In the genomic region with DNA sequence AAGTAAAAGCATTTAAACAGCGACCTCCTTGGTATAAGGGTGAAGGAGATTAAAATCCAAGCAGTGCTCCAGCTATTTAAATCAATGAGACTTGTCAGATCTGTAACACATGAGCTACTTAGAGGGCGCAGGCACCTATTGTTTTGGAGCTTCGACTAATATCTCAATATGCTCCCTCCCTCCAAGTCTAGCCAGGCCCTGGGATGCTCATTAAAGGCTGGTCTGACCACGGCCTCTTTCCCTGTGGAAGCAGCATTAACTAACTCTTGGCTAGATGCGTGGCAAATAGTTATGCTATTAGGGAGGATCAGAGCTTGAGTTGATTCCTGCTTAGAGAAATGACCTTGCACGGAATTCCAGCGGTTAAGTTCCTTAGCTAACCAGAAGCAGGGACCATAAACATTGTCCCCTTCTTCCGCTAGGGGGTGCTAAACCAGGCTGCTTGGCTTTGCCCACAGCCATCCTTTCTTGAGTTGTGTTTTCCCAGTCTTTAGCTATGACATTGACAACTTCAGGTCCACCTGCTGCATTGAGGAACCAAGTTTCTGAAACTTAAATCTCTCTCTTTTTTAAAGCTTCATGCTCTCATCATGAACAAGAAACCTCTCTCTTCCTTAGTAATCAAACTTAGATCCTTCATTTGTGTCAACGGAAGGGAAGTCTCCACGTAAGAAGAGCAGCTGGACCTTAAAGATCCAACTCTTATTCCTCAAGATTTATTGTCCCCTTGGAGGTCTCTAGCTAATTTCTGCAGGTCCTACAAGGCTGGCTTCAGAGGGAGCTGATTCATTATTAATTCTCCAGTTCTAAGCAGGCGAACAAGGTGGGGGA, we compare ENCODE assay signal across 8 cellular contexts.
DNase-seq lines count a peak whose midpoint lies in the region; ATAC-seq and FAIRE-seq lines count a peak whose summit lies in the region.

No MANE protein-coding gene starts in this region.

- H3K27me3 Mint-ChIP-seq in activated naive CD4-positive, alpha-beta T cell treated with anti-CD3 and anti-CD28 coated beads, Interleukin-2, amount 10 ng/mL, durations not matched to agents 7 days and 5 days: no peaks in the 10 kb centered on the region

- H3K9me3 Mint-ChIP-seq in activated naive CD4-positive, alpha-beta T cell treated with anti-CD3 and anti-CD28 coated beads, Interleukin-2, amount 10 ng/mL, durations not matched to agents 7 days and 5 days: no peaks in the 10 kb centered on the region

- H3K27ac Mint-ChIP-seq in activated naive CD4-positive, alpha-beta T cell treated with anti-CD3 and anti-CD28 coated beads, Interleukin-2, amount 10 ng/mL, durations not matched to agents 7 days and 5 days: no peak overlapping the region

- H3K4me3 Mint-ChIP-seq in activated naive CD4-positive, alpha-beta T cell treated with anti-CD3 and anti-CD28 coated beads, Interleukin-2, amount 10 ng/mL, durations not matched to agents 7 days and 5 days: no peak overlapping the region

- H3K36me3 Mint-ChIP-seq in activated naive CD4-positive, alpha-beta T cell treated with anti-CD3 and anti-CD28 coated beads, Interleukin-2, amount 10 ng/mL, durations not matched to agents 7 days and 5 days: no peaks in the 10 kb centered on the region

- DNase-seq in activated naive CD4-positive, alpha-beta T cell treated with anti-CD3 and anti-CD28 coated beads, Interleukin-2, amount 10 ng/mL, durations not matched to agents 7 days and 5 days: peak; percentile 31
- DNase-seq in activated naive CD4-positive, alpha-beta T cell treated with Interleukin-2 at 50 U/mL for 16 hours: no peak
- DNase-seq in RCC 7860 (ENCODE audit: low spot score): peak; percentile 20
- peak; percentile 17 for DNase-seq in fibroblast of peridontal ligament (ENCODE audit: extremely low read depth)
- DNase-seq in stimulated activated CD4-positive, alpha-beta T cell treated with anti-CD3 and anti-CD28 coated beads, Interleukin-2, amount 100 ng/mL, for 48 hours: peak; percentile 19 to 21
- DNase-seq in SIG-M5 (lab: John Stamatoyannopoulos, UW): no peak
- no peak for DNase-seq in activated T-cell treated with anti-CD3 and anti-CD28 coated beads for 4 hours

- no peak for FAIRE-seq in RCC 7860 (lab: Jason Lieb, UNC)

- H3K4me1 Mint-ChIP-seq in activated naive CD4-positive, alpha-beta T cell treated with anti-CD3 and anti-CD28 coated beads, Interleukin-2, amount 10 ng/mL, durations not matched to agents 7 days and 5 days: no peaks in the 10 kb centered on the region

- CTCF ChIA-PET in activated naive CD4-positive, alpha-beta T cell treated with anti-CD3 and anti-CD28 coated beads, Interleukin-2, amount 10 ng/mL, durations not matched to agents 7 days and 5 days (lab: Charles Lee): interaction anchor here (1.0 to 2.3 kb wide), 8 partner anchors 10 to 133 kb away, joined by 3 to 7 read pairs (median 4); no protein-coding TSS in a partner anchor

- peak; percentile 69 for ATAC-seq in HG02642 (IDR thresholded peaks at IDR 0.05; ENCODE audit: poor library complexity, unreplicated experiment)

Comparison
In these comparisons a context has a peak if more than half of its experiments do, and no peak if none do; other contexts are left out.
1. DNase-seq: peak in activated naive CD4-positive, alpha-beta T cell treated with anti-CD3 and anti-CD28 coated beads, Interleukin-2, amount 10 ng/mL, durations not matched to agents 7 days and 5 days (single experiment), RCC 7860 (single experiment), fibroblast of peridontal ligament (single experiment) and stimulated activated CD4-positive, alpha-beta T cell treated with anti-CD3 and anti-CD28 coated beads, Interleukin-2, amount 100 ng/mL, for 48 hours (2 of 2); none in activated naive CD4-positive, alpha-beta T cell treated with Interleukin-2 at 50 U/mL for 16 hours (single experiment), SIG-M5 (single experiment) and activated T-cell treated with anti-CD3 and anti-CD28 coated beads for 4 hours (single experiment).